Comparison of ENCODE assay signal across 10 cellular contexts in the genomic region with DNA sequence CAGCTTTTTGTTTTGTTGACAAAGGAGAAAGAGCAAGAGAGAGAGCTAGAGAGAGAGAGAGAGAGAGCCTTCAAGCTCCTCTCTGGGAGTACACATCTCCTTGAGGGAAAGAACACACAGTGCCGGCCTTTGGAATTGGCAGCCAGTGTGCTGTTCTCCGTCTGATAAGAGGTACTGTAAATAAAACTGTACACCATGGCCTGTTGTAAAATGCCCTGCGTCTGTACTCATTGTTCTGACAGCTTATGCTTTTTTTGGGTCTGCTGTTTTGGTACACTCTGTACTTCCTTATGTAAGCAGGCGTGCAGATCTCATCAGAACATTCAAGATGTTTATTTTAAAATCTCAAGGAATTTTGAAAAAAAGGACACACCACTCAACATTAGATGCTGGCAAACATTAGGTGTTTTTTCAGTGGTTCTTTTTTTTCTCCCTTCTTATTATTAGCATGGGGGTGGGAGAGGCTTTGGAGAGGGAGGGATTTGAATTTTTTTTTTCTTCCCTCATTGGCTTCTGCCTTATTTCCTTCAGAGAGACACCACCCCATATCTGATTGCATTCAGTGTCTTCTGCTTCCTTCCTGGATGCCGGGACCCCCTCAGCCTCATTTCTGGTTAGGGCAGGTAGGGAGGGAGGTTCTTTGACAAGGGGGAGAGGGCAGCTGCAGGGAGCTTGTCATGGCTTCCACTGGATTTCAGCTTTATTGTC.
DNase-seq lines count a peak whose midpoint lies in the region; ATAC-seq and TF ChIP-seq lines count a peak whose summit lies in the region.
"Had no signal": no experiment of that assay in that cellular context is flagged by ENCODE, and none has a peak within 500 bp of the region (broad histone marks: within the 10 kb centered on the region; RNA-seq: fewer than 3 reads in every experiment).

No MANE protein-coding gene starts in this region.

- no peaks in the 10 kb centered on the region for H3K9me3 Mint-ChIP-seq in activated naive CD8-positive, alpha-beta T cell treated with anti-CD3 and anti-CD28 coated beads, Interleukin-2, amount 10 ng/mL, durations not matched to agents 7 days and 5 days

- H3K4me3 ChIP-seq in DOHH2 (ENCODE audit: low read length) = no peak overlapping the region; the same call in 1 of the 2 replicates
- H3K4me3 ChIP-seq in SJCRH30 = no peak overlapping the region
- H3K4me3 ChIP-seq in MM.1S (ENCODE audit: low read length) = no peak overlapping the region
- H3K4me3 ChIP-seq: GM12878 had no signal

- intact Hi-C loops in left cardiac atrium (cut with DNase I) = loop anchor here (2.0 to 10.0 kb wide), 3 partner anchors 17 to 117 kb away; no protein-coding TSS in a partner anchor

- H3K27me3 ChIP-seq in DOHH2 (ENCODE audit: control insufficient read depth, low read length) (peaks cover 6% of the 10 kb centered on the region; the same call in 1 of the 2 replicates), SJCRH30 (no peaks in the 10 kb centered on the region), MM.1S (replicated peaks; ENCODE audit: insufficient read depth, low read length) (no peaks in the 10 kb centered on the region)

- H3K4me1 ChIP-seq in DOHH2 (ENCODE audit: control insufficient read depth, low read length) = peaks cover 20% of the 10 kb centered on the region
- no peaks in the 10 kb centered on the region for H3K4me1 ChIP-seq in SJCRH30
- no peaks in the 10 kb centered on the region for H3K4me1 ChIP-seq in MM.1S (ENCODE audit: low read length)

- H3K4me2 ChIP-seq in DOHH2 (ENCODE audit: low read length) (peak overlapping the region; percentile 34), MM.1S (ENCODE audit: low read depth, low read length) (no peak overlapping the region)

- POLR2A ChIA-PET in activated naive CD8-positive, alpha-beta T cell treated with anti-CD3 and anti-CD28 coated beads, Interleukin-2, amount 10 ng/mL, durations not matched to agents 7 days and 5 days (lab: Charles Lee) = interaction anchor here (0.6 to 1.2 kb wide), 3 partner anchors 22 to 134 kb away, joined by 3 to 5 read pairs (median 3); no protein-coding TSS in a partner anchor

- H3K4me3 Mint-ChIP-seq in activated naive CD8-positive, alpha-beta T cell treated with anti-CD3 and anti-CD28 coated beads, Interleukin-2, amount 10 ng/mL, durations not matched to agents 7 days and 5 days = peak overlapping the region; percentile 54
- H3K4me3 Mint-ChIP-seq: activated CD4-positive, alpha-beta T cell treated with anti-CD3 and anti-CD28 coated beads for 36 hours had no signal

- H2AFZ ChIP-seq in MM.1S (ENCODE audit: low read length) = no peak overlapping the region

- H3K27ac Mint-ChIP-seq in activated naive CD8-positive, alpha-beta T cell treated with anti-CD3 and anti-CD28 coated beads, Interleukin-2, amount 10 ng/mL, durations not matched to agents 7 days and 5 days = peak overlapping the region; percentile 63
- H3K27ac Mint-ChIP-seq: activated CD4-positive, alpha-beta T cell treated with anti-CD3 and anti-CD28 coated beads for 36 hours had no signal

- DNase-seq in activated naive CD8-positive, alpha-beta T cell treated with anti-CD3 and anti-CD28 coated beads, Interleukin-2, amount 10 ng/mL, durations not matched to agents 7 days and 5 days = no peak
- DNase-seq in left cardiac atrium (peak; percentile 86), retina (peak; percentile 6), GM19238 (ENCODE audit: insufficient read length, low spot score) (no peak), SJCRH30 (no peak), MM.1S (no peak)
- DNase-seq: activated CD4-positive, alpha-beta T cell treated with anti-CD3 and anti-CD28 coated beads for 36 hours had no signal

- H3F3A ChIP-seq in DOHH2 (ENCODE audit: control insufficient read depth, insufficient read depth) = no peaks in the 10 kb centered on the region
- no peaks in the 10 kb centered on the region for H3F3A ChIP-seq in MM.1S (ENCODE audit: insufficient read depth, low read length)

- H3K27ac ChIP-seq in DOHH2 (ENCODE audit: low read depth, low read length) = no peak overlapping the region
- no peak overlapping the region for H3K27ac ChIP-seq in SJCRH30
- H3K27ac ChIP-seq in MM.1S (ENCODE audit: low read length) = no peak overlapping the region

- TF ChIP-seq CTCF in DOHH2 (IDR thresholded peaks at IDR 0.05; ENCODE audit: low read depth, low read length, poor library complexity, severe bottlenecking) (no peak), MM.1S (IDR thresholded peaks at IDR 0.05; ENCODE audit: low read length) (no peak)

- no peaks in the 10 kb centered on the region for H3K9me3 ChIP-seq in DOHH2 (ENCODE audit: control insufficient read depth, insufficient read depth, low read length)
- no peaks in the 10 kb centered on the region for H3K9me3 ChIP-seq in SJCRH30 (replicated peaks)
- H3K9me3 ChIP-seq in MM.1S (replicated peaks; ENCODE audit: insufficient read depth, low read length) = no peaks in the 10 kb centered on the region

- H3K4me1 Mint-ChIP-seq in activated naive CD8-positive, alpha-beta T cell treated with anti-CD3 and anti-CD28 coated beads, Interleukin-2, amount 10 ng/mL, durations not matched to agents 7 days and 5 days = peaks cover 69% of the 10 kb centered on the region

- H3K79me2 ChIP-seq in DOHH2 (ENCODE audit: control insufficient read depth, low read length) (no peaks in the 10 kb centered on the region), MM.1S (ENCODE audit: low read length) (no peaks in the 10 kb centered on the region)

- no peaks in the 10 kb centered on the region for H3K27me3 Mint-ChIP-seq in activated naive CD8-positive, alpha-beta T cell treated with anti-CD3 and anti-CD28 coated beads, Interleukin-2, amount 10 ng/mL, durations not matched to agents 7 days and 5 days
- H3K27me3 Mint-ChIP-seq: activated CD4-positive, alpha-beta T cell treated with anti-CD3 and anti-CD28 coated beads for 36 hours had no signal

- no peak overlapping the region for H3K9ac ChIP-seq in MM.1S (ENCODE audit: low read length)

- no peaks in the 10 kb centered on the region for H3K36me3 ChIP-seq in DOHH2 (ENCODE audit: control insufficient read depth, low read length)
- no peaks in the 10 kb centered on the region for H3K36me3 ChIP-seq in SJCRH30
- H3K36me3 ChIP-seq in MM.1S (replicated peaks; ENCODE audit: insufficient read depth, low read length) = no peaks in the 10 kb centered on the region

- H3K9me2 ChIP-seq in DOHH2 (replicated peaks; ENCODE audit: control insufficient read depth, low read length) = no peaks in the 10 kb centered on the region
- H3K9me2 ChIP-seq in MM.1S (replicated peaks; ENCODE audit: insufficient read depth, low read length) = no peaks in the 10 kb centered on the region

- ATAC-seq in activated naive CD8-positive, alpha-beta T cell treated with anti-CD3 and anti-CD28 coated beads, Interleukin-2, amount 10 ng/mL, durations not matched to agents 7 days and 5 days (ENCODE audit: low read depth) = no peak
- ATAC-seq in left cardiac atrium (peak; percentile 91 to 93), GM21423 (IDR thresholded peaks at IDR 0.05; ENCODE audit: unreplicated experiment) (no peak)
- ATAC-seq: activated CD4-positive, alpha-beta T cell treated with anti-CD3 and anti-CD28 coated beads for 36 hours; GM12878 had no signal

- H3K36me3 Mint-ChIP-seq in activated naive CD8-positive, alpha-beta T cell treated with anti-CD3 and anti-CD28 coated beads, Interleukin-2, amount 10 ng/mL, durations not matched to agents 7 days and 5 days = peaks cover 9% of the 10 kb centered on the region

- H4K20me1 ChIP-seq in DOHH2 (ENCODE audit: control insufficient read depth, insufficient read depth, low read depth, low read length) (no peaks in the 10 kb centered on the region), MM.1S (ENCODE audit: insufficient read depth, low read length) (no peaks in the 10 kb centered on the region)

Comparison
In these comparisons a context has a peak if more than half of its experiments do, and no peak if none do; other contexts are left out.
1. ATAC-seq: peak in left cardiac atrium (2 of 2); none in activated naive CD8-positive, alpha-beta T cell treated with anti-CD3 and anti-CD28 coated beads, Interleukin-2, amount 10 ng/mL, durations not matched to agents 7 days and 5 days (single experiment) and GM21423 (single experiment).
2. DNase-seq: peak in left cardiac atrium (single experiment) and retina (single experiment); none in activated naive CD8-positive, alpha-beta T cell treated with anti-CD3 and anti-CD28 coated beads, Interleukin-2, amount 10 ng/mL, durations not matched to agents 7 days and 5 days (single experiment), GM19238 (single experiment), SJCRH30 (0 of 2) and MM.1S (single experiment).